ENCODE assay signal across 24 cellular contexts in genomic region chr11:44446996-44447771, GRCh38.
DNase-seq lines count a peak whose midpoint lies in the region; ATAC-seq and TF ChIP-seq lines count a peak whose summit lies in the region.
"Had no signal": no experiment of that assay in that cellular context is flagged by ENCODE, and none has a peak within 500 bp of the region (broad histone marks: within the 10 kb centered on the region; RNA-seq: fewer than 3 reads in every experiment).

No MANE protein-coding gene starts in this region.

- no peak overlapping the region for H3K4ac ChIP-seq in neuronal stem cell (ENCODE audit: low read length)

- H3K27me3 ChIP-seq in neuronal stem cell (ENCODE audit: control insufficient read depth in 3 of 3, insufficient read depth in 3 of 3, low read depth in 1 of 3, low read length in 3 of 3), result no peaks in the 10 kb centered on the region

- no peaks in the 10 kb centered on the region for H3K36me3 ChIP-seq in neuronal stem cell (replicated peaks in 1 of 2; ENCODE audit: control insufficient read depth in 2 of 2, insufficient read depth in 2 of 2, low read length in 2 of 2)

- H2AFZ ChIP-seq in neuronal stem cell (ENCODE audit: low read length), result no peak overlapping the region

- H3K27me3 Mint-ChIP-seq in stimulated activated naive CD8-positive, alpha-beta T cell treated with anti-CD3 and anti-CD28 coated beads, Interleukin-15, amount 100 ng/mL, for 72 hours, result peaks cover 6% of the 10 kb centered on the region

- ATAC-seq in stimulated activated naive CD8-positive, alpha-beta T cell treated with anti-CD3 and anti-CD28 coated beads, Interleukin-15, amount 100 ng/mL, for 72 hours, result no peak

- H2BK12ac ChIP-seq in neuronal stem cell (ENCODE audit: low read length), result no peak overlapping the region

- no peak overlapping the region for H4K91ac ChIP-seq in neuronal stem cell (ENCODE audit: low read depth, low read length, poor library complexity)

- WGBS in neuronal stem cell (ENCODE audit: extremely low coverage in 2 of 2, insufficient read length in 2 of 2, insufficient replicate concordance in 1 of 2), 2 donors, result no CpG with 5 or more reads among the region's 9 CpGs

- no peak overlapping the region for H3K27ac Mint-ChIP-seq in stimulated activated naive CD8-positive, alpha-beta T cell treated with anti-CD3 and anti-CD28 coated beads, Interleukin-15, amount 100 ng/mL, for 72 hours
- H3K27ac Mint-ChIP-seq: B cell; CD8-positive, alpha-beta memory T cell had no signal

- H3K18ac ChIP-seq in neuronal stem cell (ENCODE audit: low read length), result peak overlapping the region; percentile 15

- H2BK120ac ChIP-seq in neuronal stem cell (ENCODE audit: low read depth, low read length), result no peak overlapping the region

- peak; percentile 30 for DNase-seq in activated CD8-positive, alpha-beta memory T cell treated with anti-CD3 and anti-CD28 coated beads for 24 hours
- DNase-seq in activated CD8-positive, alpha-beta memory T cell treated with anti-CD3 and anti-CD28 coated beads, Interleukin-2, amount 50 U/mL, for 4 hours, result no peak
- peak; percentile 26 for DNase-seq in coronary artery (ENCODE audit: low spot score)
- DNase-seq in neuronal stem cell (ENCODE audit: low spot score), result no peak
- no peak for DNase-seq in stimulated activated naive CD8-positive, alpha-beta T cell treated with anti-CD3 and anti-CD28 coated beads, Interleukin-15, amount 100 ng/mL, for 72 hours
- DNase-seq in NK-92 treated with Interleukin-12 subunit alpha and Interleukin-12 subunit beta, amount 100 ng/mL, for 24 hours (lab: John Stamatoyannopoulos, UW), result no peak
- DNase-seq in NCI-H1694 treated with DMSO at 0.1 percent for 48 hours (lab: John Stamatoyannopoulos, UW), result no peak
- DNase-seq: CD8-positive, alpha-beta memory T cell; DMS 273 treated with DMSO at 0.1 percent for 48 hours; DMS79; EL; GF-D8; GOT3; IMR-90; MM.1S; NCI-H2029 treated with DMSO at 0.1 percent for 48 hours; NCI-H2227 treated with DMSO at 0.1 percent for 48 hours; NCI-H69; SHP77 had no signal

- H3K9me3 ChIP-seq in neuronal stem cell (replicated peaks in 1 of 2; ENCODE audit: control insufficient read depth in 2 of 2, insufficient read depth in 1 of 2, low read depth in 1 of 2, low read length in 2 of 2), result no peaks in the 10 kb centered on the region

- H2BK5ac ChIP-seq in neuronal stem cell (ENCODE audit: low read length), result no peak overlapping the region

- no peak overlapping the region for H4K8ac ChIP-seq in neuronal stem cell (ENCODE audit: low read depth, low read length)

- H3K4me2 ChIP-seq in neuronal stem cell (ENCODE audit: insufficient read depth, low read length, poor library complexity, severe bottlenecking), result no peak overlapping the region
- H3K4me2 ChIP-seq: KMS-11 had no signal

- peaks cover 0 to 14% of the 10 kb centered on the region in 2 donors for H3K4me1 ChIP-seq in neuronal stem cell (ENCODE audit: control insufficient read depth in 2 of 2, insufficient read depth in 1 of 2, low read depth in 1 of 2, low read length in 2 of 2)

- H3K27ac ChIP-seq in coronary artery (no peak overlapping the region), neuronal stem cell (replicated peaks; ENCODE audit: low read length) (no peak overlapping the region)
- H3K27ac ChIP-seq: 22Rv1, C4-2B, KMS-11, RWPE1 had no signal

- peak overlapping the region; percentile 60 for H2AK5ac ChIP-seq in neuronal stem cell (ENCODE audit: low read depth, low read length)

- no peak overlapping the region for H2BK15ac ChIP-seq in neuronal stem cell (ENCODE audit: low read length)

- no peaks in the 10 kb centered on the region for H3K4me1 Mint-ChIP-seq in stimulated activated naive CD8-positive, alpha-beta T cell treated with anti-CD3 and anti-CD28 coated beads, Interleukin-15, amount 100 ng/mL, for 72 hours
- H3K4me1 Mint-ChIP-seq: B cell; CD8-positive, alpha-beta memory T cell had no signal

- H3K9ac ChIP-seq in neuronal stem cell (ENCODE audit: low read depth, low read length, poor library complexity), result no peak overlapping the region
- H3K9ac ChIP-seq: KMS-11 had no signal

- H3K79me1 ChIP-seq in neuronal stem cell (ENCODE audit: low read depth, low read length), result no peaks in the 10 kb centered on the region

- no peak for TF ChIP-seq CTCF in coronary artery (IDR thresholded peaks at IDR 0.05)

- no peak overlapping the region for H3K4me3 Mint-ChIP-seq in stimulated activated naive CD8-positive, alpha-beta T cell treated with anti-CD3 and anti-CD28 coated beads, Interleukin-15, amount 100 ng/mL, for 72 hours
- H3K4me3 Mint-ChIP-seq: B cell; CD8-positive, alpha-beta memory T cell had no signal

- no peaks in the 10 kb centered on the region for H3K9me3 Mint-ChIP-seq in stimulated activated naive CD8-positive, alpha-beta T cell treated with anti-CD3 and anti-CD28 coated beads, Interleukin-15, amount 100 ng/mL, for 72 hours

- H3K23ac ChIP-seq in neuronal stem cell (ENCODE audit: low read depth, low read length, poor library complexity), result peak overlapping the region; percentile 32

- H3K4me3 ChIP-seq in coronary artery (no peak overlapping the region), neuronal stem cell (ENCODE audit: low read length in 2 of 2) (no peak overlapping the region)

- H3K14ac ChIP-seq in neuronal stem cell (ENCODE audit: low read length), result no peak overlapping the region

Comparison
In these comparisons a context has a peak if more than half of its experiments do, and no peak if none do; other contexts are left out.
1. DNase-seq: peak in activated CD8-positive, alpha-beta memory T cell treated with anti-CD3 and anti-CD28 coated beads for 24 hours (single experiment) and coronary artery (single experiment); none in activated CD8-positive, alpha-beta memory T cell treated with anti-CD3 and anti-CD28 coated beads, Interleukin-2, amount 50 U/mL, for 4 hours (single experiment), neuronal stem cell (single experiment), stimulated activated naive CD8-positive, alpha-beta T cell treated with anti-CD3 and anti-CD28 coated beads, Interleukin-15, amount 100 ng/mL, for 72 hours (0 of 2), NK-92 treated with Interleukin-12 subunit alpha and Interleukin-12 subunit beta, amount 100 ng/mL, for 24 hours (single experiment) and NCI-H1694 treated with DMSO at 0.1 percent for 48 hours (single experiment).